ENCODE assay signal across 27 cellular contexts in the genomic region with DNA sequence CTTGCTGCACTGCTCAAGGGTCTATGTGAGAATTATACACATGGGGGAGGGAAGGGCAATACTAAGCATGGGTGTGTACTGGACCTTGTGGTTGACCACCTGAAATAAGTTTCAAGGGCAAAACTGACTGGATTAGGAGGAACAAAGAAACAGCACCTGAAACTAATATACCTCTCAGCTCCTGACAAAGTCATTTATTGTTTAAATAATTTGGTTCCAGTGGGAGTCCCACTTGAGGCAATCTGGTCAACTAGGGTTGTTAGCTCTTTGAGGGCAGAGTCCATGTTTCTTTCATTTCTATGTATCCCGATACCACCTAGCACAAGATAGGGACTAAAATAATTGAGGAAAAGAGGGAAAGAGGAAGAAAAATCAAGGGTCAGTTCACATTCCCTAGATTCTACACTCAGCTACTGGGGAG. TPM values are rescaled to one million over a fixed set of nuclear protein-coding genes. Genes with fewer than 3 reads are reported as not detected.
DNase-seq lines count a peak whose midpoint lies in the region; ATAC-seq and TF ChIP-seq lines count a peak whose summit lies in the region.
"Had no signal": no experiment of that assay in that cellular context is flagged by ENCODE, and none has a peak within 500 bp of the region (broad histone marks: within the 10 kb centered on the region; RNA-seq: fewer than 3 reads in every experiment).

No MANE protein-coding gene starts in this region.

- intact Hi-C loops in dorsolateral prefrontal cortex (cut with DNase I): no loop called here

- H3K27ac ChIP-seq in foreskin keratinocyte: peak overlapping the region; percentile 16
- H3K27ac ChIP-seq in dorsolateral prefrontal cortex: no peak overlapping the region
- H3K27ac ChIP-seq: breast epithelium, neutrophil, prostate gland, SJCRH30, transverse colon, VCaP had no signal

- H3K4me3 ChIP-seq in dorsolateral prefrontal cortex: no peak overlapping the region
- H3K4me3 ChIP-seq: breast epithelium, MG63, prostate gland, SJCRH30, transverse colon had no signal

- no peaks in the 10 kb centered on the region for H3K9me3 Mint-ChIP-seq in activated T-cell treated with anti-CD3 and anti-CD28 coated beads, Interleukin-2, amount 50 U/mL, for 4 hours
- H3K9me3 Mint-ChIP-seq: activated naive CD4-positive, alpha-beta T cell treated with anti-CD3 and anti-CD28 coated beads, Interleukin-2, amount 50 U/mL, for 72 hours; activated T-helper 2 cell treated with anti-CD3 and anti-CD28 coated beads, Interferon-gamma antibody, Interleukin-2, Interleukin-4, amounts not matched to agents 10 μg/mL and 5 μg/mL and 100 μg/mL, durations not matched to agents 14 hours and 24 hours and 36 hours had no signal

- no peaks in the 10 kb centered on the region for H3K27me3 ChIP-seq in foreskin keratinocyte
- H3K27me3 ChIP-seq in dorsolateral prefrontal cortex: no peaks in the 10 kb centered on the region
- H3K27me3 ChIP-seq: breast epithelium, MG63, neutrophil, SJCRH30, transverse colon had no signal

- H3K36me3 Mint-ChIP-seq in activated T-cell treated with anti-CD3 and anti-CD28 coated beads, Interleukin-2, amount 50 U/mL, for 4 hours (ENCODE audit: insufficient read depth): no peaks in the 10 kb centered on the region
- H3K36me3 Mint-ChIP-seq: activated naive CD4-positive, alpha-beta T cell treated with anti-CD3 and anti-CD28 coated beads, Interleukin-2, amount 50 U/mL, for 72 hours had no signal

- H3K4me1 Mint-ChIP-seq in activated T-cell treated with anti-CD3 and anti-CD28 coated beads, Interleukin-2, amount 50 U/mL, for 4 hours (ENCODE audit: low read depth): no peaks in the 10 kb centered on the region

- H3K27me3 Mint-ChIP-seq in activated T-cell treated with anti-CD3 and anti-CD28 coated beads, Interleukin-2, amount 50 U/mL, for 4 hours (ENCODE audit: low read depth): no peaks in the 10 kb centered on the region

- DNase-seq in foreskin keratinocyte (no peak), dorsolateral prefrontal cortex (no peak), AG20443 (ENCODE audit: low spot score) (no peak)
- DNase-seq in activated T-cell treated with anti-CD3 and anti-CD28 coated beads, Interleukin-2, amount 50 U/mL, for 4 hours: no peak
- DNase-seq in activated effector memory CD4-positive, alpha-beta T cell treated with anti-CD3 and anti-CD28 coated beads, Interleukin-2, amount 50 U/mL, for 16 hours: no peak
- DNase-seq: activated CD4-positive, alpha-beta T cell treated with anti-CD3 and anti-CD28 coated beads for 4 hours; activated CD8-positive, alpha-beta T cell treated with anti-CD3 and anti-CD28 coated beads, Interleukin-2, amount 10 ng/mL, durations not matched to agents 7 days and 5 days; amygdala; KG1; MG63; NCI-H1105 treated with DMSO at 0.1 percent for 48 hours; NCI-H1930; NCI-H510A treated with DMSO at 0.1 percent for 48 hours; SJCRH30; stimulated activated CD4-positive, alpha-beta T cell treated with anti-CD3 and anti-CD28 coated beads, Interleukin-15, amount 100 ng/mL, for 24 hours; stimulated activated CD4-positive, alpha-beta T cell treated with anti-CD3 and anti-CD28 coated beads, Interleukin-4, amount 100 ng/mL, for 4 hours; T-helper 9 cell; transverse colon had no signal

- H3K4me3 Mint-ChIP-seq in activated T-cell treated with anti-CD3 and anti-CD28 coated beads, Interleukin-2, amount 50 U/mL, for 4 hours: no peak overlapping the region
- H3K4me3 Mint-ChIP-seq: activated CD8-positive, alpha-beta T cell treated with anti-CD3 and anti-CD28 coated beads, Interleukin-2, amount 10 ng/mL, durations not matched to agents 7 days and 5 days had no signal

- peaks cover 24% of the 10 kb centered on the region for H3K4me1 ChIP-seq in foreskin keratinocyte
- H3K4me1 ChIP-seq: breast epithelium, prostate gland had no signal

- ATAC-seq in GM18511 (IDR thresholded peaks at IDR 0.05; ENCODE audit: unreplicated experiment) (peak; percentile 51), GM19395 (IDR thresholded peaks at IDR 0.05; ENCODE audit: unreplicated experiment) (peak; percentile 64), HG03097 (IDR thresholded peaks at IDR 0.05; ENCODE audit: low FRiP score, unreplicated experiment) (peak; percentile 59), foreskin keratinocyte (no peak)
- no peak for ATAC-seq in activated T-cell treated with anti-CD3 and anti-CD28 coated beads, Interleukin-2, amount 50 U/mL, for 4 hours
- ATAC-seq: activated CD8-positive, alpha-beta T cell treated with anti-CD3 and anti-CD28 coated beads, Interleukin-2, amount 10 ng/mL, durations not matched to agents 7 days and 5 days; activated naive CD4-positive, alpha-beta T cell treated with anti-CD3 and anti-CD28 coated beads, Interleukin-2, amount 50 U/mL, for 72 hours had no signal

- TF ChIP-seq CTCF in foreskin keratinocyte (conservative IDR thresholded peaks at IDR 0.05): no peak
- TF ChIP-seq CTCF in dorsolateral prefrontal cortex (IDR thresholded peaks at IDR 0.05 in 54 of 56, conservative IDR thresholded peaks at IDR 0.05 in 2 of 56; ENCODE audit: low read depth in 1 of 56, partially characterized antibody in 56 of 56): no peak

RNA-seq across cellular contexts. Expression of a gene that starts 45.5 kb away (rescaled TPM):
- total RNA-seq in foreskin keratinocyte (0.25 and 0.37 TPM in 2 replicates), dorsolateral prefrontal cortex (10 to 100 TPM; 22.3 to 73.1 (median 46.8) TPM)
- 0.24 and 0.36 TPM in 2 replicates for polyA plus RNA-seq in foreskin keratinocyte
- total RNA-seq in activated T-cell treated with anti-CD3 and anti-CD28 coated beads, Interleukin-2, amount 50 U/mL, for 4 hours: under 1 TPM in 1 of 3 donors, not detected in 2; 0.18 TPM
- total RNA-seq: activated CD8-positive, alpha-beta T cell treated with anti-CD3 and anti-CD28 coated beads, Interleukin-2, amount 10 ng/mL, durations not matched to agents 7 days and 5 days; activated T-helper 2 cell treated with anti-CD3 and anti-CD28 coated beads, Interferon-gamma antibody, Interleukin-2, Interleukin-4, amounts not matched to agents 10 μg/mL and 5 μg/mL and 100 μg/mL, durations not matched to agents 14 hours and 24 hours and 36 hours had no signal

Comparison
In these comparisons a context has a peak if more than half of its experiments do, and no peak if none do; other contexts are left out.
1. ATAC-seq: peak in GM18511 (single experiment), GM19395 (single experiment) and HG03097 (single experiment); none in foreskin keratinocyte (single experiment) and activated T-cell treated with anti-CD3 and anti-CD28 coated beads, Interleukin-2, amount 50 U/mL, for 4 hours (0 of 2).
2. RNA of a gene that starts 45.5 kb away (total RNA-seq): 22.3 to 73.1 TPM in dorsolateral prefrontal cortex; 0.25 to 0.37 TPM in foreskin keratinocyte and 0.18 TPM in activated T-cell treated with anti-CD3 and anti-CD28 coated beads, Interleukin-2, amount 50 U/mL, for 4 hours; every median in the first group is over 10 times any median in the second.